ENCODE assay signal across 11 cellular contexts in the genomic region with DNA sequence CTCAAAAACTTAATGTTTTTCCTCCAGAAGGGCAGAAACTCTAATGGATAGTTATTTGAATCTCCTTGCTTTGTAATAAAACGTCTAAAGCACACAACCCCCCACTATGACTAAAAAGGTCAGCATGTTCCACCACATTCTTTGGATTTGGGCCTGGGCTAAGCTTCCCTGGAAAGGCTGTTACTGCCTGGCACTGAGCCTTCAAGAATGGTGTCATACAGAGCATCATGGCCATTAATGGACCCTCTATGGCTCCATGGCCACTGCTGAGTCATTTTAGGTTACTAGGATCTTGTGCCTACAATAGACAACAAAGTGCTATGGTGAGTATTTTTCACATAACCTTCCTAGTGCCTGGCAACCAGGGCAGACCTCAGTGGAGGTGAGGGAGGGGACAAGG.
DNase-seq lines count a peak whose midpoint lies in the region; ATAC-seq, FAIRE-seq and TF ChIP-seq lines count a peak whose summit lies in the region.
"Had no signal": no experiment of that assay in that cellular context is flagged by ENCODE, and none has a peak within 500 bp of the region (broad histone marks: within the 10 kb centered on the region; RNA-seq: fewer than 3 reads in every experiment).

No MANE protein-coding gene starts in this region.

- no peaks in the 10 kb centered on the region for H3K4me1 ChIP-seq in ovary (ENCODE audit: insufficient read depth)

- ATAC-seq in GM19351 (IDR thresholded peaks at IDR 0.05; ENCODE audit: unreplicated experiment) (no peak), GM19455 (IDR thresholded peaks at IDR 0.05; ENCODE audit: unreplicated experiment) (no peak)
- ATAC-seq: natural killer cell had no signal

- no peak for TF ChIP-seq EP300 in ovary (IDR thresholded peaks at IDR 0.05)

- TF ChIP-seq CTCF in fibroblast of the aortic adventitia (IDR thresholded peaks at IDR 0.05; ENCODE audit: insufficient read depth, low read length) (no peak), ovary (IDR thresholded peaks at IDR 0.05) (no peak)

- no peak overlapping the region for H3K4me3 ChIP-seq in fibroblast of the aortic adventitia (ENCODE audit: low read depth, low read length)
- H3K4me3 ChIP-seq in ovary: no peak overlapping the region

- H3K36me3 ChIP-seq in ovary: no peaks in the 10 kb centered on the region

- peak; percentile 94 for DNase-seq in AG08395 (ENCODE audit: low spot score)
- peak; percentile 85 for DNase-seq in RCC 7860 (ENCODE audit: low spot score)
- DNase-seq in fibroblast of the aortic adventitia (ENCODE audit: low read depth): peak; percentile 91
- peak in 4 of 5 donors; percentile 7 to 40 (median 38) for DNase-seq in ovary
- DNase-seq in NCI-H524 (lab: John Stamatoyannopoulos, UW): no peak
- DNase-seq in stimulated activated naive CD4-positive, alpha-beta T cell treated with Interleukin-2 at 50 U/mL for 16 hours (lab: John Stamatoyannopoulos, UW): no peak
- DNase-seq: CD4-positive, alpha-beta memory T cell; natural killer cell had no signal

- intact Hi-C loops in ovary (cut with DNase I): no loop called here

- no peak for TF ChIP-seq POLR2A in ovary (IDR thresholded peaks at IDR 0.05)

- 0 to 3% (median 0%) methylated on average over 1 of the region's 1 CpG for WGBS in ovary, 3 donors

- peak; percentile 49 for FAIRE-seq in RCC 7860 (lab: Jason Lieb, UNC)
- FAIRE-seq: endometrium had no signal

- H3K9me3 ChIP-seq in ovary: no peaks in the 10 kb centered on the region

- H3K27ac ChIP-seq in ovary: no peak overlapping the region

- no peaks in the 10 kb centered on the region for H3K27me3 ChIP-seq in ovary

Comparison
In these comparisons a context has a peak if more than half of its experiments do, and no peak if none do; other contexts are left out.
1. DNase-seq: peak in AG08395 (single experiment), RCC 7860 (single experiment), fibroblast of the aortic adventitia (single experiment) and ovary (4 of 5); none in NCI-H524 (0 of 2) and stimulated activated naive CD4-positive, alpha-beta T cell treated with Interleukin-2 at 50 U/mL for 16 hours (single experiment).